8 cellular contexts compared by ENCODE assay signal in genomic region chr5:72015103-72015548, GRCh38.
A peak's percentile ranks its signal among the peaks of the same experiment; 100 is the strongest.
DNase-seq lines count a peak whose midpoint lies in the region; ATAC-seq and TF ChIP-seq lines count a peak whose summit lies in the region.

No MANE protein-coding gene starts in this region.

- intact Hi-C loops in mucosa of descending colon (cut with DNase I, micrococcal nuclease), result loop anchor here in 1 of 2 donors (5.0 kb wide), 1 partner anchor 233 kb away; no protein-coding TSS in a partner anchor
- intact Hi-C loops in CD8-positive, alpha-beta T cell (cut with DNase I, micrococcal nuclease), result no loop called here

- POLR2A ChIA-PET in CD8-positive, alpha-beta T cell (lab: Charles Lee), result no interaction called here

- H3K9me3 ChIP-seq in mucosa of descending colon, result no peaks in the 10 kb centered on the region
- no peaks in the 10 kb centered on the region for H3K9me3 ChIP-seq in CD8-positive, alpha-beta T cell (ENCODE audit: low read length)

- peaks cover 0 to 6% (median 2%) of the 10 kb centered on the region in 5 experiments for H3K9me3 Mint-ChIP-seq in brain
- no peaks in the 10 kb centered on the region for H3K9me3 Mint-ChIP-seq in CD8-positive, alpha-beta T cell

- no peak overlapping the region for H3K27ac ChIP-seq in CD8-positive, alpha-beta T cell (ENCODE audit: low read depth, low read length)

- peak overlapping the region; percentile 42 to 83 (median 71) for H3K4me3 Mint-ChIP-seq in brain
- H3K4me3 Mint-ChIP-seq in CD8-positive, alpha-beta T cell, result no peak overlapping the region

- H3K27me3 Mint-ChIP-seq in brain, result no peaks in the 10 kb centered on the region
- H3K27me3 Mint-ChIP-seq in CD8-positive, alpha-beta T cell (ENCODE audit: low read depth), result peaks cover 16% of the 10 kb centered on the region

- no peaks in the 10 kb centered on the region for H3K27me3 ChIP-seq in CD8-positive, alpha-beta T cell (ENCODE audit: insufficient read depth, low read length)

- ATAC-seq in mucosa of descending colon (peak; percentile 35), GM18870 (IDR thresholded peaks at IDR 0.05; ENCODE audit: unreplicated experiment) (no peak), HG03432 (IDR thresholded peaks at IDR 0.05; ENCODE audit: unreplicated experiment) (no peak)
- ATAC-seq in CD8-positive, alpha-beta T cell, result no peak

- peak; percentile 59 for DNase-seq in EL
- peak; percentile 84 for DNase-seq in NCI-H2107 treated with DMSO at 0.1 percent for 48 hours (lab: John Stamatoyannopoulos, UW; ENCODE audit: unreplicated experiment)
- peak in 1 of 3 donors; percentile 9 for DNase-seq in mucosa of descending colon
- no peak for DNase-seq in CD8-positive, alpha-beta T cell
- DNase-seq in activated CD4-positive, alpha-beta T cell treated with anti-CD3 and anti-CD28 coated beads for 1 hour, result no peak

- TF ChIP-seq CTCF in brain (conservative IDR thresholded peaks at IDR 0.05), result no peak
- TF ChIP-seq CTCF in mucosa of descending colon (IDR thresholded peaks at IDR 0.05), result no peak
- no peak for TF ChIP-seq CTCF in CD8-positive, alpha-beta T cell (IDR thresholded peaks at IDR 0.05)

- H3K4me1 Mint-ChIP-seq in brain, result peaks cover 69% of the 10 kb centered on the region
- no peaks in the 10 kb centered on the region for H3K4me1 Mint-ChIP-seq in CD8-positive, alpha-beta T cell (ENCODE audit: low read depth)

- peak overlapping the region; percentile 91 to 98 (median 95) for H3K27ac Mint-ChIP-seq in brain
- no peak overlapping the region for H3K27ac Mint-ChIP-seq in CD8-positive, alpha-beta T cell

- H3K4me3 ChIP-seq in mucosa of descending colon, result no peak overlapping the region
- no peak overlapping the region for H3K4me3 ChIP-seq in CD8-positive, alpha-beta T cell (ENCODE audit: low read depth, low read length)

- H3K36me3 Mint-ChIP-seq in brain, result no peaks in the 10 kb centered on the region
- no peaks in the 10 kb centered on the region for H3K36me3 Mint-ChIP-seq in CD8-positive, alpha-beta T cell

- H3K36me3 ChIP-seq in mucosa of descending colon (ENCODE audit: low read depth), result no peaks in the 10 kb centered on the region
- no peaks in the 10 kb centered on the region for H3K36me3 ChIP-seq in CD8-positive, alpha-beta T cell (ENCODE audit: insufficient read depth, low read length)

- H3K4me1 ChIP-seq in mucosa of descending colon (ENCODE audit: low read depth), result no peaks in the 10 kb centered on the region
- no peaks in the 10 kb centered on the region for H3K4me1 ChIP-seq in CD8-positive, alpha-beta T cell (ENCODE audit: insufficient read depth, low read length)

- CTCF ChIA-PET in CD8-positive, alpha-beta T cell (lab: Charles Lee), result interaction anchor here (0.9 kb wide), 1 partner anchor 8 kb away, joined by 3 read pairs; no protein-coding TSS in a partner anchor

Comparison
In these comparisons a context has a peak if more than half of its experiments do, and no peak if none do; other contexts are left out.
1. DNase-seq: peak in EL (single experiment) and NCI-H2107 treated with DMSO at 0.1 percent for 48 hours (single experiment); none in CD8-positive, alpha-beta T cell (0 of 7) and activated CD4-positive, alpha-beta T cell treated with anti-CD3 and anti-CD28 coated beads for 1 hour (single experiment).